In the genomic region with DNA sequence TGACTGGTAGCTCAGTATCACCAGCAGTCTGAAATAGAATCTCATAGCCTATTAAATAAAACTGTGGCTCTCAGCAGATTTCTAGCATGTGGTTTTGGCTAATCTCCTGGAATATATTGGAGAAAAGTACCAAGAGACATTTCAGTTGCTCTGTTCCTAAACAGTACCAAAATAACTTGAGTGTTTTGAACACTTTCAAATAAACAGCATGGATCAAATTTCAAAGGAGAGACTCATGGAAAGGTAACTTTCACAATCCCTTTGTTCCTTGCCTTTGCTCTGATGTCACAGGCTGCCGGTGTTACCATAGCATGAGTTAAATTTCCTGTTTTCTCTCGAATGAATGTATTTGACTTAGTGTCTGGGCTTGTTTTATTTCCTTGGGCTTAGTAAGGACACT, we compare ENCODE assay signal across 9 cellular contexts. TPM values are rescaled to one million over a fixed set of nuclear protein-coding genes. Genes with fewer than 3 reads are reported as not detected.
DNase-seq lines count a peak whose midpoint lies in the region; ATAC-seq, FAIRE-seq and TF ChIP-seq lines count a peak whose summit lies in the region.
"Had no signal": no experiment of that assay in that cellular context is flagged by ENCODE, and none has a peak within 500 bp of the region (broad histone marks: within the 10 kb centered on the region; RNA-seq: fewer than 3 reads in every experiment).

No MANE protein-coding gene starts in this region.

- H2AFZ ChIP-seq in K562 (ENCODE audit: low read depth, low read length) (peak overlapping the region; percentile 63), mesenchymal stem cell (ENCODE audit: low read depth, low read length) (no peak overlapping the region)

- H3K14ac ChIP-seq in mesenchymal stem cell (ENCODE audit: low read length in 2 of 2): no peak overlapping the region

- H2BK5ac ChIP-seq in mesenchymal stem cell (ENCODE audit: low read depth, low read length, poor library complexity, severe bottlenecking): no peak overlapping the region

- no peak overlapping the region for H2BK15ac ChIP-seq in mesenchymal stem cell (ENCODE audit: low read depth, poor library complexity, severe bottlenecking)

- H3K79me2 ChIP-seq in K562 (ENCODE audit: control insufficient read depth, insufficient read depth, low read length): peaks cover 4% of the 10 kb centered on the region; the same call in 2 of the 3 replicates

- peaks cover 14 to 25% of the 10 kb centered on the region in 2 experiments; a peak in 4 of 5 replicates for H3K4me1 ChIP-seq in K562 (replicated peaks in 1 of 2; ENCODE audit: control insufficient read depth in 2 of 2, insufficient read depth in 2 of 2, low read length in 2 of 2)
- H3K4me1 ChIP-seq in mesenchymal stem cell (ENCODE audit: control insufficient read depth, insufficient read depth, low read depth, low read length): peaks cover 8% of the 10 kb centered on the region

- no peak overlapping the region for H2AK5ac ChIP-seq in mesenchymal stem cell (ENCODE audit: low read length, severe bottlenecking)

- H3K18ac ChIP-seq in mesenchymal stem cell (ENCODE audit: low read depth in 1 of 2, low read length in 2 of 2): peak overlapping the region in 1 of 2 experiments; percentile 43

- no TSS peak for BruUV-seq in K562 (replicated peaks; lab: Mats Ljungman, UMichigan)

- H4K20me1 ChIP-seq in K562 (replicated peaks; ENCODE audit: control insufficient read depth, insufficient read depth, low read length): no peaks in the 10 kb centered on the region

- in situ Hi-C loops in K562 (cut with MboI): loop anchor here (5.0 kb wide), 1 partner anchor 44 kb away; no protein-coding TSS in a partner anchor

- H3K27me3 ChIP-seq in K562 (ENCODE audit: control insufficient read depth in 2 of 2, insufficient read depth in 2 of 2, low read length in 2 of 2) (no peaks in the 10 kb centered on the region), mesenchymal stem cell (ENCODE audit: control insufficient read depth in 1 of 2, insufficient read depth in 1 of 2, low read length in 2 of 2) (no peaks in the 10 kb centered on the region)

- no peak for FAIRE-seq in K562 (lab: Jason Lieb, UNC)

- no peak for TF ChIP-seq POLR2A in K562 (conservative IDR thresholded peaks at IDR 0.05)

- no peak overlapping the region for H2BK120ac ChIP-seq in mesenchymal stem cell (ENCODE audit: low read depth, low read length)

- DNase-seq in AG08395 (ENCODE audit: low spot score) (peak; percentile 34), HuH-7 (ENCODE audit: low spot score) (peak; percentile 16), K562 (ENCODE audit: extremely low read depth in 1 of 4, low spot score in 3 of 4) (no peak), mesenchymal stem cell (no peak), mucosa of gallbladder (ENCODE audit: low spot score) (no peak)
- no peak for DNase-seq in activated CD4-positive, CD25-positive, alpha-beta regulatory T cell treated with anti-CD3 and anti-CD28 coated beads, Interleukin-2, amount 50 U/mL, for 72 hours
- DNase-seq: NCI-H774 had no signal

- no peak for TF ChIP-seq CTCF in K562 (IDR thresholded peaks at IDR 0.05 in 2 of 3, conservative IDR thresholded peaks at IDR 0.05 in 1 of 3; ENCODE audit: insufficient read depth in 2 of 3, low read depth in 1 of 3, low read length in 3 of 3)

- CTCF ChIA-PET in K562 (lab: Yijun Ruan, JAX; ENCODE audit: low intra/inter-chr PET ratio): no interaction called here

- peak overlapping the region; percentile 69 for H3K27ac ChIP-seq in K562 (ENCODE audit: extremely low read depth, low read depth, low read length)
- peak overlapping the region; percentile 70 for H3K27ac ChIP-seq in mesenchymal stem cell (ENCODE audit: low read length, poor library complexity, severe bottlenecking)

- no peak for TF ChIP-seq EP300 in K562 (IDR thresholded peaks at IDR 0.05; ENCODE audit: low read length)

- H4K91ac ChIP-seq in mesenchymal stem cell (ENCODE audit: low read length): no peak overlapping the region

- intact Hi-C loops in K562 (cut with micrococcal nuclease): loop anchor here (2.0 kb wide), 1 partner anchor 14 kb away; no protein-coding TSS in a partner anchor

- H3K79me1 ChIP-seq in mesenchymal stem cell (replicated peaks; ENCODE audit: low read length, poor library complexity, severe bottlenecking): no peaks in the 10 kb centered on the region

- WGBS in K562 (ENCODE audit: insufficient coverage, low coverage, missing lambda C conversion rate): 12% methylated on average over 2 of the region's 2 CpGs
- WGBS in mesenchymal stem cell: 14% methylated on average over 1 of the region's 2 CpGs

- peak overlapping the region; percentile 61; the same call in 1 of the 2 replicates for H3K4me2 ChIP-seq in K562 (ENCODE audit: insufficient read depth, low read length)
- no peak overlapping the region for H3K4me2 ChIP-seq in mesenchymal stem cell (ENCODE audit: low read length, poor library complexity, severe bottlenecking)

- H4K8ac ChIP-seq in mesenchymal stem cell (ENCODE audit: low read length): no peak overlapping the region

- H3K36me3 ChIP-seq in K562 (ENCODE audit: control insufficient read depth, insufficient read depth, low read length) (no peaks in the 10 kb centered on the region; the same call in 2 of the 3 replicates), mesenchymal stem cell (ENCODE audit: control insufficient read depth in 1 of 2, insufficient read depth in 2 of 2, low read depth in 1 of 2, low read length in 2 of 2) (no peaks in the 10 kb centered on the region)

- no peak overlapping the region for H3K23ac ChIP-seq in mesenchymal stem cell (ENCODE audit: low read length in 2 of 2)

- H3K4me3 ChIP-seq in K562: no peak overlapping the region
- peak overlapping the region in 1 of 2 experiments; percentile 48 for H3K4me3 ChIP-seq in mesenchymal stem cell (ENCODE audit: insufficient read depth in 1 of 2, low read depth in 1 of 2, low read length in 2 of 2)

- no peak overlapping the region for H3K4ac ChIP-seq in mesenchymal stem cell (ENCODE audit: low read depth in 1 of 2, low read length in 2 of 2)

- H3K9me1 ChIP-seq in K562 (ENCODE audit: control insufficient read depth, insufficient read depth, low read length): no peaks in the 10 kb centered on the region

- H3K9me3 ChIP-seq in K562 (replicated peaks; ENCODE audit: control insufficient read depth, insufficient read depth, low read depth, low read length): no peaks in the 10 kb centered on the region
- no peaks in the 10 kb centered on the region for H3K9me3 ChIP-seq in mesenchymal stem cell (ENCODE audit: control insufficient read depth, low read length)

- no peak overlapping the region for H2BK12ac ChIP-seq in mesenchymal stem cell (ENCODE audit: low read length in 2 of 2)

- POLR2A ChIA-PET in K562 (lab: Yijun Ruan, JAX): interaction anchor here (1.1 to 1.4 kb wide), 2 partner anchors 8 to 12 kb away, joined by 3 to 5 read pairs; no protein-coding TSS in a partner anchor

- H3K9ac ChIP-seq in K562 (ENCODE audit: insufficient read depth in 1 of 2, low read depth in 2 of 2, low read length in 2 of 2) (peak overlapping the region in 1 of 2 experiments; percentile 51; a peak in 2 of 4 replicates), mesenchymal stem cell (ENCODE audit: low read length) (peak overlapping the region; percentile 86)

- ATAC-seq in K562 (no peak), HG03095 (IDR thresholded peaks at IDR 0.05; ENCODE audit: unreplicated experiment) (no peak), GM21576 (IDR thresholded peaks at IDR 0.05; ENCODE audit: unreplicated experiment) (no peak)

- no peak for TF ChIP-seq RAD21 in K562 (CRISPR knock-in tag; conservative IDR thresholded peaks at IDR 0.05 in 1 of 2, IDR thresholded peaks at IDR 0.05 in 1 of 2)

RNA-seq across cellular contexts. Expression of a gene that starts 3.4 kb away (rescaled TPM):
- total RNA-seq in K562 (2011; cell fraction: chromatin; rRNA removed; ENCODE audit: low replicate concordance): 22.1 and 29.4 TPM in 2 replicates
- 20.8 and 24.9 TPM in 2 replicates for total RNA-seq in K562 (2011; cell fraction: nucleolus; rRNA removed)
- 25.6 and 31.2 TPM in 2 replicates for total RNA-seq in K562 (2011; cell fraction: nucleoplasm; rRNA removed)
- total RNA-seq in K562 (2014; rRNA removed): 13.9 and 15.5 TPM in 2 replicates
- total RNA-seq in K562 (2014; rRNA removed; fragmentation: Illumina TruSeq; extraction: Trizol): 17.8 and 19.7 TPM in 2 replicates
- total RNA-seq in K562 (2015; rRNA removed; fragmentation: Illumina TruSeq; extraction: Trizol): 5.8 and 6.2 TPM in 2 replicates
- total RNA-seq in K562 (2021): 12.5 and 13.1 TPM in 2 replicates
- polyA plus RNA-seq in K562 (2011; rRNA removed): 75.0 and 107 TPM in 2 replicates
- polyA plus RNA-seq in K562 (2011; cell fraction: cytosol; rRNA removed): 64.8 and 102 TPM in 2 replicates
- polyA plus RNA-seq in K562 (2011; cell fraction: nucleus; rRNA removed): 27.6 and 70.1 TPM in 2 replicates
- 19.8 and 63.2 TPM in 2 replicates for polyA plus RNA-seq in K562 (2012)
- polyA plus RNA-seq in K562 (2014; fragmentation: Illumina TruSeq; extraction: Trizol): 20.3 and 21.9 TPM in 2 replicates
- 10 to 100 TPM; 23.2 to 26.7 TPM for polyA plus RNA-seq in K562 (2014; fragmentation: Nextera tagmentation; extraction: Ambion mirVana)
- polyA plus RNA-seq in K562 (2014; rRNA removed): 11.7 and 13.4 TPM in 2 replicates
- polyA minus RNA-seq in K562 (2011; rRNA and poly(A)+ RNA removed): 63.5 and 97.5 TPM in 2 replicates
- 36.9 and 46.0 TPM in 2 replicates for polyA minus RNA-seq in K562 (2011; cell fraction: cytosol; rRNA and poly(A)+ RNA removed)
- 10.5 and 31.0 TPM in 2 replicates for polyA minus RNA-seq in K562 (2011; cell fraction: nucleus; rRNA and poly(A)+ RNA removed)
- 3.6 TPM for polyA plus RNA-seq in mesenchymal stem cell (2013, experiment 1 of 2)
- 3.9 TPM for polyA plus RNA-seq in mesenchymal stem cell (2013, experiment 2 of 2)
- total RNA-seq in mucosa of gallbladder: 9.5 TPM

RNA-seq across cellular contexts. Expression of a gene that starts 23.0 kb away (rescaled TPM):
- total RNA-seq in K562 (2011; cell fraction: chromatin; rRNA removed; ENCODE audit: low replicate concordance): 34.6 and 42.7 TPM in 2 replicates
- total RNA-seq in K562 (2011; cell fraction: nucleolus; rRNA removed): 39.7 and 40.9 TPM in 2 replicates
- 44.7 and 64.3 TPM in 2 replicates for total RNA-seq in K562 (2011; cell fraction: nucleoplasm; rRNA removed)
- 21.1 and 33.9 TPM in 2 replicates for total RNA-seq in K562 (2014; rRNA removed)
- 24.7 and 25.8 TPM in 2 replicates for total RNA-seq in K562 (2014; rRNA removed; fragmentation: Illumina TruSeq; extraction: Trizol)
- 20.9 and 22.1 TPM in 2 replicates for total RNA-seq in K562 (2015; rRNA removed; fragmentation: Illumina TruSeq; extraction: Trizol)
- 24.6 and 25.1 TPM in 2 replicates for total RNA-seq in K562 (2021)
- 48.1 and 53.4 TPM in 2 replicates for polyA plus RNA-seq in K562 (2011; rRNA removed)
- polyA plus RNA-seq in K562 (2011; cell fraction: cytosol; rRNA removed): 45.7 and 51.0 TPM in 2 replicates
- polyA plus RNA-seq in K562 (2011; cell fraction: nucleus; rRNA removed): 104 and 138 TPM in 2 replicates
- polyA plus RNA-seq in K562 (2012): 19.2 and 29.0 TPM in 2 replicates
- polyA plus RNA-seq in K562 (2014; fragmentation: Illumina TruSeq; extraction: Trizol): 23.3 and 26.6 TPM in 2 replicates
- polyA plus RNA-seq in K562 (2014; fragmentation: Nextera tagmentation; extraction: Ambion mirVana): 10 to 100 TPM; 23.6 to 30.6 TPM
- polyA plus RNA-seq in K562 (2014; rRNA removed): 38.0 and 56.9 TPM in 2 replicates
- 26.3 and 29.4 TPM in 2 replicates for polyA minus RNA-seq in K562 (2011; rRNA and poly(A)+ RNA removed)
- 14.8 and 17.8 TPM in 2 replicates for polyA minus RNA-seq in K562 (2011; cell fraction: cytosol; rRNA and poly(A)+ RNA removed)
- 12.9 and 15.8 TPM in 2 replicates for polyA minus RNA-seq in K562 (2011; cell fraction: nucleus; rRNA and poly(A)+ RNA removed)
- 11.4 TPM for polyA plus RNA-seq in mesenchymal stem cell (2013, experiment 1 of 2)
- 11.8 TPM for polyA plus RNA-seq in mesenchymal stem cell (2013, experiment 2 of 2)
- 41.5 TPM for total RNA-seq in mucosa of gallbladder

RNA-seq across cellular contexts. Expression of a gene that starts 51.3 kb away (rescaled TPM):
- total RNA-seq in K562 (2011; cell fraction: chromatin; rRNA removed; ENCODE audit: low replicate concordance): 25.9 and 27.2 TPM in 2 replicates
- total RNA-seq in K562 (2011; cell fraction: nucleolus; rRNA removed): 12.0 and 12.2 TPM in 2 replicates
- 19.9 and 28.7 TPM in 2 replicates for total RNA-seq in K562 (2011; cell fraction: nucleoplasm; rRNA removed)
- total RNA-seq in K562 (2014; rRNA removed) (32.8 and 34.6 TPM in 2 replicates), K562 (2014; rRNA removed; fragmentation: Illumina TruSeq; extraction: Trizol) (54.0 and 62.1 TPM in 2 replicates), K562 (2015; rRNA removed; fragmentation: Illumina TruSeq; extraction: Trizol) (54.3 and 60.0 TPM in 2 replicates), K562 (2021) (69.1 and 70.7 TPM in 2 replicates), mucosa of gallbladder (108 TPM)
- polyA plus RNA-seq in K562 (2011; rRNA removed) (64.3 and 69.8 TPM in 2 replicates), K562 (2014; fragmentation: Illumina TruSeq; extraction: Trizol) (46.3 and 50.1 TPM in 2 replicates), K562 (2014; fragmentation: Nextera tagmentation; extraction: Ambion mirVana) (1 to 10 TPM; 7.8 to 8.5 TPM), K562 (2014; rRNA removed) (34.1 and 39.2 TPM in 2 replicates)
- 17.7 and 26.3 TPM in 2 replicates for polyA plus RNA-seq in K562 (2011; cell fraction: cytosol; rRNA removed)
- polyA plus RNA-seq in K562 (2011; cell fraction: nucleus; rRNA removed): 19.2 and 24.4 TPM in 2 replicates
- polyA plus RNA-seq in K562 (2012): 42.1 and 56.5 TPM in 2 replicates
- 49.5 and 51.2 TPM in 2 replicates for polyA minus RNA-seq in K562 (2011; rRNA and poly(A)+ RNA removed)
- polyA minus RNA-seq in K562 (2011; cell fraction: cytosol; rRNA and poly(A)+ RNA removed): 23.7 and 30.0 TPM in 2 replicates
- polyA minus RNA-seq in K562 (2011; cell fraction: nucleus; rRNA and poly(A)+ RNA removed): 11.0 and 18.7 TPM in 2 replicates
- 72.5 TPM for polyA plus RNA-seq in mesenchymal stem cell (2013, experiment 1 of 2)
- polyA plus RNA-seq in mesenchymal stem cell (2013, experiment 2 of 2): 79.1 TPM

Comparison
In these comparisons a context has a peak if more than half of its experiments do, and no peak if none do; other contexts are left out.
1. DNase-seq: peak in AG08395 (single experiment) and HuH-7 (single experiment); none in K562 (0 of 4), mesenchymal stem cell (single experiment), mucosa of gallbladder (single experiment) and activated CD4-positive, CD25-positive, alpha-beta regulatory T cell treated with anti-CD3 and anti-CD28 coated beads, Interleukin-2, amount 50 U/mL, for 72 hours (single experiment).